18 cellular contexts compared by ENCODE assay signal in genomic region chr5:132435891-132436290, GRCh38. TPM values are rescaled to one million over a fixed set of nuclear protein-coding genes. Genes with fewer than 3 reads are reported as not detected.
DNase-seq lines count a peak whose midpoint lies in the region; ATAC-seq and TF ChIP-seq lines count a peak whose summit lies in the region.
"Had no signal": no experiment of that assay in that cellular context is flagged by ENCODE, and none has a peak within 500 bp of the region (broad histone marks: within the 10 kb centered on the region; RNA-seq: fewer than 3 reads in every experiment).

No MANE protein-coding gene starts in this region.

- WGBS in gastroesophageal sphincter (ENCODE audit: low coverage in 1 of 2), 2 donors, result 78% methylated on average over 1 of the region's 2 CpGs; no CpG with 5 or more reads in 1 of the 2 donors

- TF ChIP-seq POLR2A in gastroesophageal sphincter (IDR thresholded peaks at IDR 0.05), result no peak

- no peak overlapping the region for H3K4me3 ChIP-seq in gastroesophageal sphincter
- H3K4me3 ChIP-seq: breast epithelium, gastrocnemius medialis had no signal

- H3K9me3 Mint-ChIP-seq in T-helper 2 cell treated with Interferon-gamma antibody and Interleukin-4, amounts not matched to agents 5 μg/mL and 100 μg/mL, for 36 hours, result no peaks in the 10 kb centered on the region
- no peaks in the 10 kb centered on the region for H3K9me3 Mint-ChIP-seq in activated CD4-positive, alpha-beta memory T cell treated with anti-CD3 and anti-CD28 coated beads for 36 hours
- H3K9me3 Mint-ChIP-seq in stimulated activated naive B cell treated with anti-CD40 and anti-IgM and Interleukin-4, amounts not matched to agents 10 μg/mL and 1 μg/mL and 100 μg/mL, for 72 hours, result no peaks in the 10 kb centered on the region
- H3K9me3 Mint-ChIP-seq: H9 had no signal

- no peak for TF ChIP-seq CTCF in gastroesophageal sphincter (IDR thresholded peaks at IDR 0.05)

- no peak for TF ChIP-seq EP300 in gastroesophageal sphincter (IDR thresholded peaks at IDR 0.05)

- no peaks in the 10 kb centered on the region for H3K27me3 Mint-ChIP-seq in T-helper 2 cell treated with Interferon-gamma antibody and Interleukin-4, amounts not matched to agents 5 μg/mL and 100 μg/mL, for 36 hours (ENCODE audit: low read depth)
- no peaks in the 10 kb centered on the region for H3K27me3 Mint-ChIP-seq in activated CD4-positive, alpha-beta memory T cell treated with anti-CD3 and anti-CD28 coated beads for 36 hours
- no peaks in the 10 kb centered on the region for H3K27me3 Mint-ChIP-seq in stimulated activated naive B cell treated with anti-CD40 and anti-IgM and Interleukin-4, amounts not matched to agents 10 μg/mL and 1 μg/mL and 100 μg/mL, for 72 hours

- POLR2A ChIA-PET in activated CD4-positive, alpha-beta memory T cell treated with anti-CD3 and anti-CD28 coated beads for 36 hours (lab: Charles Lee), result interaction anchor here (2.0 to 4.8 kb wide), 2 partner anchors 9 to 30 kb away, joined by 7 to 37 read pairs; no protein-coding TSS in a partner anchor

- intact Hi-C loops in activated CD4-positive, alpha-beta memory T cell treated with anti-CD3 and anti-CD28 coated beads for 36 hours (cut with micrococcal nuclease), result no loop called here

- H3K9me3 ChIP-seq in gastroesophageal sphincter, result no peaks in the 10 kb centered on the region
- H3K9me3 ChIP-seq: breast epithelium, gastrocnemius medialis had no signal

- CTCF ChIA-PET in activated CD4-positive, alpha-beta memory T cell treated with anti-CD3 and anti-CD28 coated beads for 36 hours (lab: Charles Lee), result interaction anchor here (1.2 to 4.1 kb wide), 4 partner anchors 10 to 65 kb away, joined by 4 to 21 read pairs (median 8); no protein-coding TSS in a partner anchor

- no peaks in the 10 kb centered on the region for H3K36me3 ChIP-seq in gastroesophageal sphincter
- H3K36me3 ChIP-seq: breast epithelium, gastrocnemius medialis had no signal

- peaks cover 26 to 100% (median 57%) of the 10 kb centered on the region in 3 donors for H3K4me1 ChIP-seq in gastroesophageal sphincter

- DNase-seq in T-helper 2 cell treated with Interferon-gamma antibody and Interleukin-4, amounts not matched to agents 5 μg/mL and 100 μg/mL, for 36 hours (ENCODE audit: low spot score), result no peak
- no peak for DNase-seq in T-helper 2 cell
- no peak for DNase-seq in activated CD4-positive, alpha-beta memory T cell treated with anti-CD3 and anti-CD28 coated beads for 36 hours
- no peak for DNase-seq in stimulated activated naive B cell treated with anti-CD40 and anti-IgM and Interleukin-4, amounts not matched to agents 10 μg/mL and 1 μg/mL and 100 μg/mL, for 72 hours
- DNase-seq in UCSD-AML1 (lab: John Stamatoyannopoulos, UW; ENCODE audit: unreplicated experiment), result no peak
- DNase-seq: 8988T; gastrocnemius medialis; H9; NCI-H1930; NCI-H774; right cardiac atrium; Right ventricle myocardium superior; stimulated activated CD4-positive, alpha-beta T cell treated with anti-CD3 and anti-CD28 coated beads, Interleukin-4, amount 100 ng/mL, for 4 hours; stimulated activated naive CD8-positive, alpha-beta T cell treated with anti-CD3 and anti-CD28 coated beads, Interleukin-15, Interleukin-2, amounts not matched to agents 100 U/mL and 50 U/mL, for 24 hours had no signal

- H3K4me3 Mint-ChIP-seq in T-helper 2 cell treated with Interferon-gamma antibody and Interleukin-4, amounts not matched to agents 5 μg/mL and 100 μg/mL, for 36 hours, result no peak overlapping the region
- H3K4me3 Mint-ChIP-seq in activated CD4-positive, alpha-beta memory T cell treated with anti-CD3 and anti-CD28 coated beads for 36 hours, result no peak overlapping the region
- no peak overlapping the region for H3K4me3 Mint-ChIP-seq in stimulated activated naive B cell treated with anti-CD40 and anti-IgM and Interleukin-4, amounts not matched to agents 10 μg/mL and 1 μg/mL and 100 μg/mL, for 72 hours
- H3K4me3 Mint-ChIP-seq: H9 had no signal

- H3K27ac Mint-ChIP-seq in T-helper 2 cell treated with Interferon-gamma antibody and Interleukin-4, amounts not matched to agents 5 μg/mL and 100 μg/mL, for 36 hours, result peak overlapping the region; percentile 23
- H3K27ac Mint-ChIP-seq in activated CD4-positive, alpha-beta memory T cell treated with anti-CD3 and anti-CD28 coated beads for 36 hours, result peak overlapping the region; percentile 20
- H3K27ac Mint-ChIP-seq in stimulated activated naive B cell treated with anti-CD40 and anti-IgM and Interleukin-4, amounts not matched to agents 10 μg/mL and 1 μg/mL and 100 μg/mL, for 72 hours, result peak overlapping the region; percentile 81
- H3K27ac Mint-ChIP-seq: H9 had no signal

- H3K4me1 Mint-ChIP-seq in T-helper 2 cell treated with Interferon-gamma antibody and Interleukin-4, amounts not matched to agents 5 μg/mL and 100 μg/mL, for 36 hours (ENCODE audit: low read depth), result peaks cover 79% of the 10 kb centered on the region
- peaks cover 82% of the 10 kb centered on the region for H3K4me1 Mint-ChIP-seq in activated CD4-positive, alpha-beta memory T cell treated with anti-CD3 and anti-CD28 coated beads for 36 hours (ENCODE audit: low read depth)
- peaks cover 51 to 75% of the 10 kb centered on the region in 2 donors for H3K4me1 Mint-ChIP-seq in stimulated activated naive B cell treated with anti-CD40 and anti-IgM and Interleukin-4, amounts not matched to agents 10 μg/mL and 1 μg/mL and 100 μg/mL, for 72 hours

- H3K27me3 ChIP-seq in gastroesophageal sphincter, result no peaks in the 10 kb centered on the region
- H3K27me3 ChIP-seq: breast epithelium, gastrocnemius medialis had no signal

- H3K36me3 Mint-ChIP-seq in T-helper 2 cell treated with Interferon-gamma antibody and Interleukin-4, amounts not matched to agents 5 μg/mL and 100 μg/mL, for 36 hours (ENCODE audit: low read depth), result peaks cover 57% of the 10 kb centered on the region
- peaks cover 10% of the 10 kb centered on the region for H3K36me3 Mint-ChIP-seq in activated CD4-positive, alpha-beta memory T cell treated with anti-CD3 and anti-CD28 coated beads for 36 hours
- peaks cover 16 to 18% of the 10 kb centered on the region in 2 donors for H3K36me3 Mint-ChIP-seq in stimulated activated naive B cell treated with anti-CD40 and anti-IgM and Interleukin-4, amounts not matched to agents 10 μg/mL and 1 μg/mL and 100 μg/mL, for 72 hours

- H3K27ac ChIP-seq in gastroesophageal sphincter, result peak overlapping the region in 3 of 4 donors; percentile 71 to 79 (median 77)

- ATAC-seq in gastroesophageal sphincter (no peak), HG03196 (IDR thresholded peaks at IDR 0.05; ENCODE audit: unreplicated experiment) (no peak), GM18519 (IDR thresholded peaks at IDR 0.05; ENCODE audit: low FRiP score, unreplicated experiment) (no peak)
- no peak for ATAC-seq in stimulated activated naive B cell treated with anti-CD40 and anti-IgM and Interleukin-4, amounts not matched to agents 10 μg/mL and 1 μg/mL and 100 μg/mL, for 72 hours (replicated peaks)
- ATAC-seq: gastrocnemius medialis; right cardiac atrium; stimulated activated naive CD8-positive, alpha-beta T cell treated with anti-CD3 and anti-CD28 coated beads, Interleukin-15, Interleukin-2, amounts not matched to agents 100 U/mL and 50 U/mL, for 24 hours had no signal

RNA-seq across cellular contexts. Expression of gene IRF1, which starts 54.7 kb away (rescaled TPM):
- total RNA-seq in activated CD4-positive, alpha-beta memory T cell treated with anti-CD3 and anti-CD28 coated beads for 36 hours, result 100 to 1,000 TPM; 104 to 106 TPM
- 10 to 100 TPM; 10.9 to 74.3 (median 19.4) TPM for total RNA-seq in gastroesophageal sphincter

Comparison
In these comparisons a context has a peak if more than half of its experiments do, and no peak if none do; other contexts are left out.
1. H3K27ac Mint-ChIP-seq: peak in every context shown above with its lines; median percentile 81 in stimulated activated naive B cell treated with anti-CD40 and anti-IgM and Interleukin-4, amounts not matched to agents 10 μg/mL and 1 μg/mL and 100 μg/mL, for 72 hours; 23 in T-helper 2 cell treated with Interferon-gamma antibody and Interleukin-4, amounts not matched to agents 5 μg/mL and 100 μg/mL, for 36 hours; 20 in activated CD4-positive, alpha-beta memory T cell treated with anti-CD3 and anti-CD28 coated beads for 36 hours.